In genomic region chr5:35185518-35185917, GRCh38 we compare ENCODE assay signal across 1 cellular context.
TF ChIP-seq lines count a peak whose summit lies in the region.

No MANE protein-coding gene starts in this region.

TF ChIP-seq in HepG2, 621 proteins besides CTCF, POLR2A, EP300 and RAD21 (continued from another document):
- TF ChIP-seq IRX3 (CRISPR knock-in tag; IDR thresholded peaks at IDR 0.05; ENCODE audit: borderline replicate concordance, low read depth) (no peak), GABPB1 (CRISPR knock-in tag; IDR thresholded peaks at IDR 0.05) (no peak), RFX1 (IDR thresholded peaks at IDR 0.05) (peak; percentile 45; the same call in 1 of the 2 replicates), NFATC3 (CRISPR knock-in tag; IDR thresholded peaks at IDR 0.05) (no peak), BCL3 (CRISPR knock-in tag; IDR thresholded peaks at IDR 0.05) (no peak), ZNF639 (CRISPR knock-in tag; conservative IDR thresholded peaks at IDR 0.05) (no peak)
